Comparison of ENCODE assay signal across 27 cellular contexts in genomic region chr11:2726964-2727363, GRCh38.
"Had no signal": no experiment of that assay in that cellular context is flagged by ENCODE, and none has a peak within 500 bp of the region (broad histone marks: within the 10 kb centered on the region; RNA-seq: fewer than 3 reads in every experiment).

No MANE protein-coding gene starts in this region.

- H3K36me3 ChIP-seq: breast epithelium, esophagus muscularis mucosa, left lung, prostate gland, right atrium auricular region, upper lobe of right lung had no signal

- H3K27ac ChIP-seq: foreskin keratinocyte, left lung, prostate gland, right atrium auricular region, testis, upper lobe of right lung had no signal

- H3K9me3 ChIP-seq: breast epithelium, esophagus muscularis mucosa, left lung, mucosa of descending colon, prostate gland, right atrium auricular region, testis, upper lobe of right lung had no signal

- H3K27me3 ChIP-seq: breast epithelium, esophagus muscularis mucosa, foreskin keratinocyte, left lung, right atrium auricular region, testis, upper lobe of right lung had no signal

- H3K4me3 Mint-ChIP-seq: activated naive CD4-positive, alpha-beta T cell treated with anti-CD3 and anti-CD28 coated beads, Interleukin-2, amount 10 ng/mL, durations not matched to agents 7 days and 5 days; activated naive CD8-positive, alpha-beta T cell treated with anti-CD3 and anti-CD28 coated beads, Interleukin-2, amount 50 U/mL, for 24 hours; activated T-cell treated with anti-CD3 and anti-CD28 coated beads, Interleukin-2, amount 50 U/mL, for 4 hours; dendritic cell treated with granulocyte-macrophage colony-stimulating factor and Interleukin-4, amounts not matched to agents 40 ng/mL and 50 ng/mL, for 4 days; naive thymus-derived CD8-positive, alpha-beta T cell; stimulated activated naive CD8-positive, alpha-beta T cell treated with anti-CD3 and anti-CD28 coated beads, Interleukin-15, Interleukin-2, amounts not matched to agents 100 ng/mL and 50 ng/mL, for 24 hours; T-helper 1 cell treated with Interleukin-12 subunit alpha and Interleukin-12 subunit beta and Interleukin-4 antibody, amounts not matched to agents 30 μg/mL and 1 μg/mL, for 36 hours had no signal

- DNase-seq: activated CD4-positive, alpha-beta T cell treated with anti-CD3 and anti-CD28 coated beads, Interleukin-2, amount 50 U/mL, for 1 hour; activated CD8-positive, alpha-beta memory T cell treated with anti-CD3 and anti-CD28 coated beads, Interleukin-2, amount 50 U/mL, for 4 hours; activated effector memory CD4-positive, alpha-beta T cell treated with Interleukin-2 at 50 U/mL for 16 hours; activated naive CD4-positive, alpha-beta T cell treated with anti-CD3 and anti-CD28 coated beads, Interleukin-2, amount 10 ng/mL, durations not matched to agents 7 days and 5 days; activated naive CD8-positive, alpha-beta T cell treated with anti-CD3 and anti-CD28 coated beads, Interleukin-2, amount 50 U/mL, for 24 hours; activated T-cell treated with anti-CD3 and anti-CD28 coated beads, Interleukin-2, amount 50 U/mL, for 4 hours; aorta; cerebellar nuclear complex; effector memory CD4-positive, alpha-beta T cell; foreskin keratinocyte; kidney; left lung; mammary epithelial cell; mucosa of descending colon; naive thymus-derived CD8-positive, alpha-beta T cell; occipital lobe; stimulated activated CD4-positive, alpha-beta T cell treated with anti-CD3 and anti-CD28 coated beads, Interleukin-2, amount 100 ng/mL, for 24 hours; testis; upper lobe of right lung had no signal

- H3K27me3 Mint-ChIP-seq: activated naive CD4-positive, alpha-beta T cell treated with anti-CD3 and anti-CD28 coated beads, Interleukin-2, amount 10 ng/mL, durations not matched to agents 7 days and 5 days; activated naive CD8-positive, alpha-beta T cell treated with anti-CD3 and anti-CD28 coated beads, Interleukin-2, amount 50 U/mL, for 24 hours; dendritic cell treated with granulocyte-macrophage colony-stimulating factor and Interleukin-4, amounts not matched to agents 40 ng/mL and 50 ng/mL, for 4 days; naive thymus-derived CD8-positive, alpha-beta T cell; stimulated activated naive CD8-positive, alpha-beta T cell treated with anti-CD3 and anti-CD28 coated beads, Interleukin-15, Interleukin-2, amounts not matched to agents 100 ng/mL and 50 ng/mL, for 24 hours had no signal

- H3K4me1 Mint-ChIP-seq: activated naive CD4-positive, alpha-beta T cell treated with anti-CD3 and anti-CD28 coated beads, Interleukin-2, amount 10 ng/mL, durations not matched to agents 7 days and 5 days; activated naive CD8-positive, alpha-beta T cell treated with anti-CD3 and anti-CD28 coated beads, Interleukin-2, amount 50 U/mL, for 24 hours had no signal

- H3K4me1 ChIP-seq: breast epithelium, foreskin keratinocyte, left lung, prostate gland, upper lobe of right lung had no signal

- H3K36me3 Mint-ChIP-seq: activated naive CD4-positive, alpha-beta T cell treated with anti-CD3 and anti-CD28 coated beads, Interleukin-2, amount 10 ng/mL, durations not matched to agents 7 days and 5 days had no signal

- ATAC-seq: activated CD4-positive, CD25-positive, alpha-beta regulatory T cell treated with anti-CD3 and anti-CD28 coated beads, Interleukin-2, amount 50 U/mL, for 24 hours; activated naive CD8-positive, alpha-beta T cell treated with anti-CD3 and anti-CD28 coated beads, Interleukin-2, amount 50 U/mL, for 24 hours; activated T-cell treated with anti-CD3 and anti-CD28 coated beads, Interleukin-2, amount 50 U/mL, for 4 hours; foreskin keratinocyte; left lung; mucosa of descending colon; naive thymus-derived CD8-positive, alpha-beta T cell; upper lobe of right lung had no signal

- H3K9me3 Mint-ChIP-seq: activated naive CD4-positive, alpha-beta T cell treated with anti-CD3 and anti-CD28 coated beads, Interleukin-2, amount 10 ng/mL, durations not matched to agents 7 days and 5 days; activated naive CD8-positive, alpha-beta T cell treated with anti-CD3 and anti-CD28 coated beads, Interleukin-2, amount 50 U/mL, for 24 hours; activated T-cell treated with anti-CD3 and anti-CD28 coated beads, Interleukin-2, amount 50 U/mL, for 4 hours; dendritic cell treated with granulocyte-macrophage colony-stimulating factor and Interleukin-4, amounts not matched to agents 40 ng/mL and 50 ng/mL, for 4 days; naive thymus-derived CD8-positive, alpha-beta T cell; stimulated activated naive CD8-positive, alpha-beta T cell treated with anti-CD3 and anti-CD28 coated beads, Interleukin-15, Interleukin-2, amounts not matched to agents 100 ng/mL and 50 ng/mL, for 24 hours; T-helper 1 cell treated with Interleukin-12 subunit alpha and Interleukin-12 subunit beta and Interleukin-4 antibody, amounts not matched to agents 30 μg/mL and 1 μg/mL, for 36 hours had no signal

- H3K4me3 ChIP-seq: breast epithelium, esophagus muscularis mucosa, left lung, mucosa of descending colon, prostate gland, right atrium auricular region, testis, upper lobe of right lung had no signal

- H3K27ac Mint-ChIP-seq: activated naive CD8-positive, alpha-beta T cell treated with anti-CD3 and anti-CD28 coated beads, Interleukin-2, amount 50 U/mL, for 24 hours; dendritic cell treated with granulocyte-macrophage colony-stimulating factor and Interleukin-4, amounts not matched to agents 40 ng/mL and 50 ng/mL, for 4 days; stimulated activated naive CD8-positive, alpha-beta T cell treated with anti-CD3 and anti-CD28 coated beads, Interleukin-15, Interleukin-2, amounts not matched to agents 100 ng/mL and 50 ng/mL, for 24 hours; T-helper 1 cell treated with Interleukin-12 subunit alpha and Interleukin-12 subunit beta and Interleukin-4 antibody, amounts not matched to agents 30 μg/mL and 1 μg/mL, for 36 hours had no signal
